Comparison of ENCODE assay signal across 8 cellular contexts in the genomic region with DNA sequence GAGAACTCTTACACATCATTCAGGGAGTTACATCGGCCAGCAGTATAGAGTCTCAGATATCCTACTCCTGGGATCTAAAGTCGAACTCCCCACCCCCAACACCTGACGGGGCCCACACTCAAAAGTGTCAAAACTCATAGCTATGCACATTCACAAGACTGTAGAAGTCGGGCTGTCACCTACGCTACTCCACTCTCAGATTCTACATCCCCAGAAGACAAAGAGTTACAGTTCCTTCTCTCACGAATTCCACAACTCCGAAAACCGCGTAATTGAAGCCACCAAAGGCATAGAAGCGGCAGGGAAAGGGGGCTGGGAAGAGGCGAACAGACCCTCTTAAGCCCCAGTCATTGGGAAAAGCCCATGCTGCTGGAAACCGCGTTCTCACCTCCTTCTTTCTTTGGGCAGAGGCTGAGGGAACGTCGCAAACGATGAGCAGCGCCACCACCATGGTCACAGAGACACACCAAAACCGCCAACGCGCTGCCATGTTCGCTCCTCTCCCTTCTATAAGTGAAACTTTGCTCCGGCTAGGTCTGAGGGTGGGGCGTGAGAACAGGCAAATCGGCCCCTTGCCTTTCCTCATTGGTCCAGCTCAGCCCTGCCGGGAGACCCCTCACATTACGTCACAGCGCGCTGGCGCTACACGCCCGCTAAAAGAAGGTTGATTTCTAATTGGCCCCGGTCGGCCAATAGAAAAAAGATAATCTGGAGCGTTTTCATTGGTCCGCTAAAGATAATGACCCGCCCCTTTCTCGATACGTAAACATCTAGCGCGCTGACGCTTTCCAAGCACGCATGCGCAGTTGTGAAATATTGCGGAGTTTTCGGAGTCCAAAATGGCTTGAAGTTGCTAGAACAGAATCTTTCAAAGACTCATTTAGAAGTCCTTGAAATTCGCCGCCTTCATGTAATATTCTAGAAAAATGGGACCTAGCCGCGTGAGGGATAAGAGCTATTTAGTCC. TPM values are rescaled to one million over a fixed set of nuclear protein-coding genes. Genes with fewer than 3 reads are reported as not detected.
DNase-seq lines count a peak whose midpoint lies in the region; ATAC-seq and TF ChIP-seq lines count a peak whose summit lies in the region.

A gene (minus strand): TSS at position 515 of the 966 bp plus-strand sequence. CDS start 25 bp downstream, at position 490.

- peak within 1 kb of the TSS; percentile 89 to 95 (median 93) for H3K9ac ChIP-seq in skeletal muscle tissue (ENCODE audit: low read depth in 1 of 3, low read length in 3 of 3)

- intact Hi-C loops in breast epithelium (cut with DNase I; ENCODE audit: low total_unique reads) = no loop called here

- peaks cover 54% of the 10 kb centered on the region for H3K79me2 ChIP-seq in ACC112 (ENCODE audit: control insufficient read depth, insufficient read depth, low read length, unreplicated experiment)

- no peaks in the 10 kb centered on the region for H3K9me3 ChIP-seq in breast epithelium
- H3K9me3 ChIP-seq in iPS-18c (ENCODE audit: control insufficient read depth, insufficient read depth, low read length) = peaks cover 6% of the 10 kb centered on the region
- H3K9me3 ChIP-seq in skeletal muscle tissue (ENCODE audit: control insufficient read depth in 3 of 3, low read length in 3 of 3) = no peaks in the 10 kb centered on the region

- peak within 1 kb of the TSS; percentile 96 for H3K4me3 ChIP-seq in ACC112 (ENCODE audit: low read depth, low read length)
- H3K4me3 ChIP-seq in breast epithelium = peak within 1 kb of the TSS; percentile 64 to 72 (median 64)
- peak within 1 kb of the TSS; percentile 67 for H3K4me3 ChIP-seq in iPS-18c (ENCODE audit: insufficient read depth, low read depth, low read length)
- peak within 1 kb of the TSS; percentile 89 to 95 (median 91) for H3K4me3 ChIP-seq in skeletal muscle tissue (ENCODE audit: low read length in 3 of 3)

- H3K4me1 ChIP-seq in ACC112 (ENCODE audit: control insufficient read depth, insufficient read depth, low read length, unreplicated experiment) (peaks cover 11% of the 10 kb centered on the region), breast epithelium (no peaks in the 10 kb centered on the region), skeletal muscle tissue (ENCODE audit: control insufficient read depth in 3 of 3, insufficient read depth in 3 of 3, low read length in 3 of 3) (peaks cover 0 to 11% (median 8%) of the 10 kb centered on the region in 3 donors)

- H3K36me3 ChIP-seq in ACC112 (ENCODE audit: insufficient read depth, low read length) = no peaks in the 10 kb centered on the region
- no peaks in the 10 kb centered on the region for H3K36me3 ChIP-seq in breast epithelium
- no peaks in the 10 kb centered on the region for H3K36me3 ChIP-seq in skeletal muscle tissue (ENCODE audit: control insufficient read depth in 3 of 3, insufficient read depth in 3 of 3, low read length in 3 of 3)

- peak within 1 kb of the TSS; percentile 83 for H2AFZ ChIP-seq in ACC112 (ENCODE audit: low read length, unreplicated experiment)

- H3K27me3 ChIP-seq in ACC112 (ENCODE audit: insufficient read depth, low read length) = no peaks in the 10 kb centered on the region
- no peaks in the 10 kb centered on the region for H3K27me3 ChIP-seq in breast epithelium
- H3K27me3 ChIP-seq in skeletal muscle tissue (ENCODE audit: control insufficient read depth in 3 of 3, insufficient read depth in 3 of 3, low read length in 3 of 3) = no peaks in the 10 kb centered on the region

- ATAC-seq in GM18870 (IDR thresholded peaks at IDR 0.05; ENCODE audit: unreplicated experiment) (peak; percentile 83), HG03135 (IDR thresholded peaks at IDR 0.05; ENCODE audit: unreplicated experiment) (peak; percentile 87)

- peak within 1 kb of the TSS; percentile 93 for H3K27ac ChIP-seq in ACC112 (ENCODE audit: low read depth, low read length)
- H3K27ac ChIP-seq in VCaP = peak within 1 kb of the TSS; percentile 81
- H3K27ac ChIP-seq in breast epithelium = peak within 1 kb of the TSS; percentile 92 to 95
- peak within 1 kb of the TSS; percentile 94 for H3K27ac ChIP-seq in skeletal muscle tissue (ENCODE audit: low read depth, low read length)

- peak; percentile 30 for TF ChIP-seq POLR2A in breast epithelium (IDR thresholded peaks at IDR 0.05)

- TF ChIP-seq CTCF in VCaP (conservative IDR thresholded peaks at IDR 0.05) (no peak), breast epithelium (IDR thresholded peaks at IDR 0.05) (no peak)

- DNase-seq in NCI-H2196 treated with DMSO at 0.1 percent for 48 hours (lab: John Stamatoyannopoulos, UW; ENCODE audit: unreplicated experiment) (peak; percentile 83), breast epithelium (ENCODE audit: low spot score in 2 of 2) (peak; percentile 85 to 95)

RNA-seq across cellular contexts. Expression of the gene that starts here (rescaled TPM):
- 10 to 100 TPM; 38.4 to 55.9 (median 54.7) TPM for total RNA-seq in breast epithelium
- total RNA-seq in skeletal muscle tissue = 60.5 TPM

Comparison
In these comparisons a context has a peak if more than half of its experiments do, and no peak if none do; other contexts are left out.
1. Peak in every context shown above with its lines: DNase-seq, ATAC-seq, H3K4me3 ChIP-seq and H3K27ac ChIP-seq.